8 cellular contexts compared by ENCODE assay signal in genomic region chr3:9848860-9849259, GRCh38.
A peak's percentile ranks its signal among the peaks of the same experiment; 100 is the strongest.
DNase-seq lines count a peak whose midpoint lies in the region; TF ChIP-seq lines count a peak whose summit lies in the region.
"Not testable (repeated sequence)": the region's sequence is repeated elsewhere in the genome, so short reads cannot be mapped to it uniquely, and the experiment has no call there.

No MANE protein-coding gene starts in this region.

- not testable (repeated sequence) for DNase-seq in GM13977 (ENCODE audit: low spot score); brain microvascular endothelial cell
- DNase-seq in NCI-H146 (lab: John Stamatoyannopoulos, UW) (peak; percentile 22), SKM-1 treated with dmso at 0.1 percent for 144 hours (lab: John Stamatoyannopoulos, UW; ENCODE audit: unreplicated experiment) (peak; percentile 40), foreskin fibroblast (peak; percentile 26 to 67), midbrain (lab: John Stamatoyannopoulos, UW) (peak; percentile 37)
- peak; percentile 20 for DNase-seq in stimulated activated CD4-positive, alpha-beta T cell treated with anti-CD3 and anti-CD28 coated beads, Interleukin-4, amount 100 ng/mL, for 24 hours

- H3K27ac ChIP-seq in C4-2B, brain microvascular endothelial cell: not testable (repeated sequence)

- peak; percentile 73 for TF ChIP-seq CTCF in C4-2B (conservative IDR thresholded peaks at IDR 0.05)
- peak; percentile 57 for TF ChIP-seq CTCF in GM13977 (IDR thresholded peaks at IDR 0.05; ENCODE audit: extremely low read depth, insufficient read depth, missing control alignments)
- TF ChIP-seq CTCF in brain microvascular endothelial cell (IDR thresholded peaks at IDR 0.05; ENCODE audit: low read depth, low read length, missing control alignments), result peak; percentile 44
- TF ChIP-seq CTCF in foreskin fibroblast (IDR thresholded peaks at IDR 0.05; ENCODE audit: low read depth, low read length), result peak; percentile 22

- in situ Hi-C loops in GM13977 (cut with MboI; ENCODE audit: low pct_unique_long_range_greater_than_20kb, low sequenced_read_pairs, unreplicated experiment); brain microvascular endothelial cell (cut with HindIII; ENCODE audit: low pct_ligation_motif_present, low sequenced_read_pairs): not testable (repeated sequence)

- H3K4me3 ChIP-seq in brain microvascular endothelial cell (ENCODE audit: low read depth, low read length); foreskin fibroblast (ENCODE audit: low read depth in 1 of 2, low read length in 2 of 2): not testable (repeated sequence)

- not testable (repeated sequence) for H3K27me3 ChIP-seq in brain microvascular endothelial cell (replicated peaks)

- H3K36me3 ChIP-seq in brain microvascular endothelial cell (replicated peaks), result not testable (repeated sequence)

Comparison
In these comparisons a context has a peak if more than half of its experiments do, and no peak if none do; other contexts are left out.
1. CTCF ChIP-seq: peak in every context shown above with its lines; median percentile 73 in C4-2B; 57 in GM13977; 44 in brain microvascular endothelial cell; 22 in foreskin fibroblast.